In genomic region chr17:27384721-27385120, GRCh38 we compare ENCODE assay signal across 1 cellular context.
TF ChIP-seq lines count a peak whose summit lies in the region.

No MANE protein-coding gene starts in this region.

TF ChIP-seq in A549, 52 proteins besides CTCF, POLR2A, EP300 and RAD21 (continued from another document):
- TF ChIP-seq, protein P1, sequence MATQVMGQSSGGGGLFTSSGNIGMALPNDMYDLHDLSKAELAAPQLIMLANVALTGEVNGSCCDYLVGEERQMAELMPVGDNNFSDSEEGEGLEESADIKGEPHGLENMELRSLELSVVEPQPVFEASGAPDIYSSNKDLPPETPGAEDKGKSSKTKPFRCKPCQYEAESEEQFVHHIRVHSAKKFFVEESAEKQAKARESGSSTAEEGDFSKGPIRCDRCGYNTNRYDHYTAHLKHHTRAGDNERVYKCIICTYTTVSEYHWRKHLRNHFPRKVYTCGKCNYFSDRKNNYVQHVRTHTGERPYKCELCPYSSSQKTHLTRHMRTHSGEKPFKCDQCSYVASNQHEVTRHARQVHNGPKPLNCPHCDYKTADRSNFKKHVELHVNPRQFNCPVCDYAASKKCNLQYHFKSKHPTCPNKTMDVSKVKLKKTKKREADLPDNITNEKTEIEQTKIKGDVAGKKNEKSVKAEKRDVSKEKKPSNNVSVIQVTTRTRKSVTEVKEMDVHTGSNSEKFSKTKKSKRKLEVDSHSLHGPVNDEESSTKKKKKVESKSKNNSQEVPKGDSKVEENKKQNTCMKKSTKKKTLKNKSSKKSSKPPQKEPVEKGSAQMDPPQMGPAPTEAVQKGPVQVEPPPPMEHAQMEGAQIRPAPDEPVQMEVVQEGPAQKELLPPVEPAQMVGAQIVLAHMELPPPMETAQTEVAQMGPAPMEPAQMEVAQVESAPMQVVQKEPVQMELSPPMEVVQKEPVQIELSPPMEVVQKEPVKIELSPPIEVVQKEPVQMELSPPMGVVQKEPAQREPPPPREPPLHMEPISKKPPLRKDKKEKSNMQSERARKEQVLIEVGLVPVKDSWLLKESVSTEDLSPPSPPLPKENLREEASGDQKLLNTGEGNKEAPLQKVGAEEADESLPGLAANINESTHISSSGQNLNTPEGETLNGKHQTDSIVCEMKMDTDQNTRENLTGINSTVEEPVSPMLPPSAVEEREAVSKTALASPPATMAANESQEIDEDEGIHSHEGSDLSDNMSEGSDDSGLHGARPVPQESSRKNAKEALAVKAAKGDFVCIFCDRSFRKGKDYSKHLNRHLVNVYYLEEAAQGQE (IDR thresholded peaks at IDR 0.05), result no peak
- TF ChIP-seq MAZ (IDR thresholded peaks at IDR 0.05; ENCODE audit: borderline replicate concordance, low read depth, low read length), result no peak
- no peak for TF ChIP-seq CBX8 (IDR thresholded peaks at IDR 0.05)
- no peak for TF ChIP-seq NFE2L2 (conservative IDR thresholded peaks at IDR 0.05; ENCODE audit: low read length)
- TF ChIP-seq FOSB (CRISPR knock-in tag; IDR thresholded peaks at IDR 0.05), result no peak
- TF ChIP-seq, protein P2, sequence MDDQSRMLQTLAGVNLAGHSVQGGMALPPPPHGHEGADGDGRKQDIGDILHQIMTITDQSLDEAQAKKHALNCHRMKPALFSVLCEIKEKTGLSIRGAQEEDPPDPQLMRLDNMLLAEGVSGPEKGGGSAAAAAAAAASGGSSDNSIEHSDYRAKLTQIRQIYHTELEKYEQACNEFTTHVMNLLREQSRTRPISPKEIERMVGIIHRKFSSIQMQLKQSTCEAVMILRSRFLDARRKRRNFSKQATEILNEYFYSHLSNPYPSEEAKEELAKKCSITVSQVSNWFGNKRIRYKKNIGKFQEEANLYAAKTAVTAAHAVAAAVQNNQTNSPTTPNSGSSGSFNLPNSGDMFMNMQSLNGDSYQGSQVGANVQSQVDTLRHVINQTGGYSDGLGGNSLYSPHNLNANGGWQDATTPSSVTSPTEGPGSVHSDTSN (IDR thresholded peaks at IDR 0.05), result no peak
- no peak for TF ChIP-seq CEBPB (IDR thresholded peaks at IDR 0.05)
- TF ChIP-seq RFX5 (IDR thresholded peaks at IDR 0.05), result no peak
- TF ChIP-seq CHD2 (IDR thresholded peaks at IDR 0.05; ENCODE audit: low read length, partially characterized antibody), result no peak
- no peak for TF ChIP-seq NPAS2 (CRISPR knock-in tag; IDR thresholded peaks at IDR 0.05; ENCODE audit: borderline replicate concordance)
- TF ChIP-seq RNF2 (IDR thresholded peaks at IDR 0.05; ENCODE audit: borderline replicate concordance, low read depth), result no peak
- TF ChIP-seq HOXB13 (CRISPR knock-in tag; IDR thresholded peaks at IDR 0.05; ENCODE audit: low read depth), result no peak
- TF ChIP-seq, protein P3, sequence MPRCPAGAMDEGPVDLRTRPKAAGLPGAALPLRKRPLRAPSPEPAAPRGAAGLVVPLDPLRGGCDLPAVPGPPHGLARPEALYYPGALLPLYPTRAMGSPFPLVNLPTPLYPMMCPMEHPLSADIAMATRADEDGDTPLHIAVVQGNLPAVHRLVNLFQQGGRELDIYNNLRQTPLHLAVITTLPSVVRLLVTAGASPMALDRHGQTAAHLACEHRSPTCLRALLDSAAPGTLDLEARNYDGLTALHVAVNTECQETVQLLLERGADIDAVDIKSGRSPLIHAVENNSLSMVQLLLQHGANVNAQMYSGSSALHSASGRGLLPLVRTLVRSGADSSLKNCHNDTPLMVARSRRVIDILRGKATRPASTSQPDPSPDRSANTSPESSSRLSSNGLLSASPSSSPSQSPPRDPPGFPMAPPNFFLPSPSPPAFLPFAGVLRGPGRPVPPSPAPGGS (IDR thresholded peaks at IDR 0.05), result no peak
